In genomic region chr1:91610102-91610501, GRCh38 we compare ENCODE assay signal across 18 cellular contexts.
"Had no signal": no experiment of that assay in that cellular context is flagged by ENCODE, and none has a peak within 500 bp of the region (broad histone marks: within the 10 kb centered on the region; RNA-seq: fewer than 3 reads in every experiment).

No MANE protein-coding gene starts in this region.

- H3K36me3 ChIP-seq: colonic mucosa, upper lobe of left lung had no signal

- H3K27me3 Mint-ChIP-seq: activated CD4-positive, alpha-beta T cell treated with anti-CD3 and anti-CD28 coated beads for 36 hours; activated CD8-positive, alpha-beta T cell treated with anti-CD3 and anti-CD28 coated beads for 36 hours; activated naive CD8-positive, alpha-beta T cell treated with anti-CD3 and anti-CD28 coated beads, Interleukin-2, amount 50 U/mL, for 24 hours had no signal

- DNase-seq: activated CD4-positive, alpha-beta T cell treated with anti-CD3 and anti-CD28 coated beads for 36 hours; activated CD8-positive, alpha-beta memory T cell treated with anti-CD3 and anti-CD28 coated beads, Interleukin-2, amount 50 U/mL, for 4 hours; activated CD8-positive, alpha-beta T cell treated with anti-CD3 and anti-CD28 coated beads for 36 hours; activated naive CD4-positive, alpha-beta T cell treated with Interleukin-2 at 50 U/mL for 16 hours; activated naive CD8-positive, alpha-beta T cell treated with anti-CD3 and anti-CD28 coated beads, Interleukin-2, amount 50 U/mL, for 24 hours; caudate nucleus; colonic mucosa; immature natural killer cell; left colon; mucosa of descending colon; natural killer cell; stimulated activated naive CD4-positive, alpha-beta T cell; substantia nigra; upper lobe of left lung had no signal

- H3K4me1 ChIP-seq: colonic mucosa had no signal

- H3K4me1 Mint-ChIP-seq: activated CD4-positive, alpha-beta T cell treated with anti-CD3 and anti-CD28 coated beads for 36 hours had no signal

- H3K4me3 Mint-ChIP-seq: activated CD4-positive, alpha-beta T cell treated with anti-CD3 and anti-CD28 coated beads for 36 hours; activated CD8-positive, alpha-beta T cell treated with anti-CD3 and anti-CD28 coated beads for 36 hours; activated naive CD8-positive, alpha-beta T cell treated with anti-CD3 and anti-CD28 coated beads, Interleukin-2, amount 50 U/mL, for 24 hours; activated T-helper 1 cell treated with anti-CD3 and anti-CD28 coated beads, Interleukin-12 subunit alpha, Interleukin-12 subunit beta, Interleukin-2, Interleukin-4 antibody, amounts not matched to agents 30 ng/mL and 10 ng/mL and 1 ng/mL, durations not matched to agents 14 hours and 24 hours and 36 hours; immature natural killer cell; natural killer cell had no signal

- H3K9me3 ChIP-seq: colonic mucosa, mucosa of descending colon, upper lobe of left lung had no signal

- H3K27ac Mint-ChIP-seq: activated CD4-positive, alpha-beta T cell treated with anti-CD3 and anti-CD28 coated beads for 36 hours; activated CD8-positive, alpha-beta T cell treated with anti-CD3 and anti-CD28 coated beads for 36 hours; activated naive CD8-positive, alpha-beta T cell treated with anti-CD3 and anti-CD28 coated beads, Interleukin-2, amount 50 U/mL, for 24 hours; activated T-helper 1 cell treated with anti-CD3 and anti-CD28 coated beads, Interleukin-12 subunit alpha, Interleukin-12 subunit beta, Interleukin-2, Interleukin-4 antibody, amounts not matched to agents 30 ng/mL and 10 ng/mL and 1 ng/mL, durations not matched to agents 14 hours and 24 hours and 36 hours; natural killer cell had no signal

- FAIRE-seq: endothelial cell of umbilical vein had no signal

- H3K27ac ChIP-seq: colonic mucosa, upper lobe of left lung, VCaP had no signal

- H3K4me3 ChIP-seq: colonic mucosa, lung, mucosa of descending colon, upper lobe of left lung had no signal

- H3K9me3 Mint-ChIP-seq: activated CD8-positive, alpha-beta T cell treated with anti-CD3 and anti-CD28 coated beads for 36 hours; activated naive CD8-positive, alpha-beta T cell treated with anti-CD3 and anti-CD28 coated beads, Interleukin-2, amount 50 U/mL, for 24 hours; immature natural killer cell; natural killer cell had no signal

- H3K27me3 ChIP-seq: colonic mucosa, upper lobe of left lung had no signal

- H3K36me3 Mint-ChIP-seq: immature natural killer cell, natural killer cell had no signal
